ENCODE assay signal across 22 cellular contexts in the genomic region with DNA sequence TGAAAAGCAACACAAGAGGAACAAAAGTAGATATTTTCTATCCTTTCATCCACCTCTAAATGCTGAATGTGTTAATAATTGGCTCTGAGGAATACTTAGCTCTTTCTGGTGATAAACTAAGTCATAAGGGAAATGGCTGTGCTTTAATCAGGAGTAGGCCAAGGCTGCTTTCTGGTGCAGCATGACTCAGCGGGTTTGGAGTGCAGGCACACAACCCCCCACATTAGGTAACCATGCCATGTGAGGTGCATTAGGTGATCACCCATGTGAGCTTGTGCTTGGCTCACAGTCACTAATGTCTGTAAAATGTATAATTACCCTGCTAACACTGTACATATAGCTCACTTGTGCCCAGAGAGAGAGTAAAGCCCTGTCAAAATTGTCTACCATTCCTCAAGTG. TPM values are rescaled to one million over a fixed set of nuclear protein-coding genes. Genes with fewer than 3 reads are reported as not detected.
DNase-seq lines count a peak whose midpoint lies in the region; ATAC-seq, FAIRE-seq and TF ChIP-seq lines count a peak whose summit lies in the region.
"Had no signal": no experiment of that assay in that cellular context is flagged by ENCODE, and none has a peak within 500 bp of the region (broad histone marks: within the 10 kb centered on the region; RNA-seq: fewer than 3 reads in every experiment).

No MANE protein-coding gene starts in this region.

- H3K4me1 Mint-ChIP-seq in activated CD8-positive, alpha-beta T cell treated with anti-CD3 and anti-CD28 coated beads, Interleukin-2, amount 10 ng/mL, durations not matched to agents 7 days and 5 days (ENCODE audit: low read depth): peaks cover 3% of the 10 kb centered on the region
- no peaks in the 10 kb centered on the region for H3K4me1 Mint-ChIP-seq in T-cell

- H3K9ac ChIP-seq in GM12878 (ENCODE audit: control insufficient read depth, insufficient read depth, low read length): no peak overlapping the region
- H3K9ac ChIP-seq: BLaER1 treated with 17β-estradiol and CSF1 and Interleukin-3, amounts not matched to agents 10 nM and 100 nM had no signal

- CTCF ChIA-PET in GM12878 (lab: Yijun Ruan, JAX): no interaction called here
- CTCF ChIA-PET in activated CD8-positive, alpha-beta T cell treated with anti-CD3 and anti-CD28 coated beads, Interleukin-2, amount 10 ng/mL, durations not matched to agents 7 days and 5 days (lab: Charles Lee): interaction anchor here (1.1 kb wide), 1 partner anchor 18 kb away, joined by 3 read pairs; no protein-coding TSS in a partner anchor
- CTCF ChIA-PET in T-cell (lab: Charles Lee): no interaction called here

- intact Hi-C loops in left ventricle myocardium superior (cut with micrococcal nuclease): no loop called here
- intact Hi-C loops in GM12878 (cut with micrococcal nuclease; ENCODE audit: unreplicated experiment): no loop called here

- H3K4me1 ChIP-seq in right atrium auricular region (peaks cover 0 to 7% of the 10 kb centered on the region in 2 donors), GM12878 (ENCODE audit: control insufficient read depth, insufficient read depth, low read length) (no peaks in the 10 kb centered on the region)
- H3K4me1 ChIP-seq: BLaER1 treated with 17β-estradiol and CSF1 and Interleukin-3, amounts not matched to agents 10 nM and 100 nM; thyroid gland had no signal

- no peaks in the 10 kb centered on the region for H3K36me3 Mint-ChIP-seq in activated CD8-positive, alpha-beta T cell treated with anti-CD3 and anti-CD28 coated beads, Interleukin-2, amount 10 ng/mL, durations not matched to agents 7 days and 5 days (ENCODE audit: low read depth)
- no peaks in the 10 kb centered on the region for H3K36me3 Mint-ChIP-seq in T-cell

- no peak for TF ChIP-seq EP300 in GM12878 (IDR thresholded peaks at IDR 0.05; ENCODE audit: borderline replicate concordance in 1 of 2, control insufficient read depth in 1 of 2, low read depth in 2 of 2, low read length in 2 of 2)

- SMC1A ChIA-PET in GM12878 (lab: Charles Lee; ENCODE audit: uncharacterized antibody, unreplicated experiment): no interaction called here

- peak; percentile 21 for ATAC-seq in left ventricle myocardium superior
- ATAC-seq in GM12878: no peak
- no peak for ATAC-seq in activated CD8-positive, alpha-beta T cell treated with anti-CD3 and anti-CD28 coated beads, Interleukin-2, amount 10 ng/mL, durations not matched to agents 7 days and 5 days
- ATAC-seq in T-cell (replicated peaks in 1 of 4): no peak
- ATAC-seq in GM18858 (IDR thresholded peaks at IDR 0.05; ENCODE audit: unreplicated experiment): no peak
- ATAC-seq: HCT116, left cardiac atrium, mucosa of descending colon had no signal

- DNase-seq in left ventricle myocardium superior (no peak), right atrium auricular region (ENCODE audit: low spot score) (no peak), GM12878 (ENCODE audit: low read depth, low spot score) (no peak), fibroblast of villous mesenchyme (ENCODE audit: low read depth) (peak; percentile 28), SIG-M5 (lab: John Stamatoyannopoulos, UW) (no peak), T-cell (no peak)
- DNase-seq in activated CD8-positive, alpha-beta T cell treated with anti-CD3 and anti-CD28 coated beads, Interleukin-2, amount 10 ng/mL, durations not matched to agents 7 days and 5 days: no peak
- DNase-seq: activated T-cell treated with anti-CD3 and anti-CD28 coated beads, Interleukin-2, amount 50 U/mL, for 48 hours; brain microvascular endothelial cell; dorsolateral prefrontal cortex; left cardiac atrium; mucosa of descending colon; NCI-H187; Right ventricle myocardium superior; stimulated activated naive CD4-positive, alpha-beta T cell; thyroid gland had no signal

- no peaks in the 10 kb centered on the region for H3K79me2 ChIP-seq in GM12878 (ENCODE audit: control insufficient read depth, insufficient read depth, low read length)

- H3K27me3 ChIP-seq in right atrium auricular region (no peaks in the 10 kb centered on the region), GM12878 (replicated peaks in 1 of 2; ENCODE audit: control insufficient read depth in 2 of 2, insufficient read depth in 2 of 2, low read length in 1 of 2) (no peaks in the 10 kb centered on the region)
- H3K27me3 ChIP-seq: BLaER1 treated with 17β-estradiol and CSF1 and Interleukin-3, amounts not matched to agents 10 nM and 100 nM; brain microvascular endothelial cell; dorsolateral prefrontal cortex; neutrophil; thyroid gland had no signal

- H4K20me1 ChIP-seq in GM12878 (ENCODE audit: control insufficient read depth, insufficient read depth): no peaks in the 10 kb centered on the region
- H4K20me1 ChIP-seq: BLaER1 treated with 17β-estradiol and CSF1 and Interleukin-3, amounts not matched to agents 10 nM and 100 nM had no signal

- RAD21 ChIA-PET in GM12878 (lab: Charles Lee; ENCODE audit: unreplicated experiment): no interaction called here

- WGBS in GM12878 (ENCODE audit: insufficient coverage, insufficient replicate concordance, low lambda C conversion rate, missing lambda C conversion rate): 52% methylated on average over 1 of the region's 1 CpG

- H3K9me3 ChIP-seq in right atrium auricular region: no peaks in the 10 kb centered on the region
- no peaks in the 10 kb centered on the region for H3K9me3 ChIP-seq in GM12878 (replicated peaks; ENCODE audit: control insufficient read depth, insufficient read depth, low read length)
- H3K9me3 ChIP-seq: mucosa of descending colon, neutrophil, thyroid gland had no signal

- TF ChIP-seq RAD21 in GM12878 (IDR thresholded peaks at IDR 0.05; ENCODE audit: insufficient read depth, low read depth, low read length): no peak

- in situ Hi-C loops in GM12878 (cut with MboI): no loop called here

- H3K27ac ChIP-seq in right atrium auricular region (no peak overlapping the region), GM12878 (ENCODE audit: control insufficient read depth, insufficient read depth) (no peak overlapping the region)
- H3K27ac ChIP-seq: BLaER1 treated with 17β-estradiol and CSF1 and Interleukin-3, amounts not matched to agents 10 nM and 100 nM; brain microvascular endothelial cell; dorsolateral prefrontal cortex; neutrophil; thyroid gland had no signal

- H3K36me3 ChIP-seq in right atrium auricular region (no peaks in the 10 kb centered on the region), GM12878 (ENCODE audit: control insufficient read depth in 2 of 2, insufficient read depth in 2 of 2, low read length in 1 of 2) (no peaks in the 10 kb centered on the region)
- H3K36me3 ChIP-seq: BLaER1 treated with 17β-estradiol and CSF1 and Interleukin-3, amounts not matched to agents 10 nM and 100 nM; brain microvascular endothelial cell; neutrophil; thyroid gland had no signal

- H3K4me3 ChIP-seq in right atrium auricular region (no peak overlapping the region), GM12878 (no peak overlapping the region), fibroblast of villous mesenchyme (ENCODE audit: low read depth, low read length) (no peak overlapping the region)
- H3K4me3 ChIP-seq: BLaER1 treated with 17β-estradiol and CSF1 and Interleukin-3, amounts not matched to agents 10 nM and 100 nM; dorsolateral prefrontal cortex; mucosa of descending colon; thyroid gland had no signal

- POLR2A ChIA-PET in GM12878 (lab: Charles Lee) (no interaction called here), T-cell (lab: Charles Lee) (no interaction called here)
- POLR2A ChIA-PET in activated CD8-positive, alpha-beta T cell treated with anti-CD3 and anti-CD28 coated beads, Interleukin-2, amount 10 ng/mL, durations not matched to agents 7 days and 5 days (lab: Charles Lee): no interaction called here

- H3K9me3 Mint-ChIP-seq in activated CD8-positive, alpha-beta T cell treated with anti-CD3 and anti-CD28 coated beads, Interleukin-2, amount 10 ng/mL, durations not matched to agents 7 days and 5 days (ENCODE audit: insufficient read depth): no peaks in the 10 kb centered on the region
- H3K9me3 Mint-ChIP-seq in T-cell: peaks cover 4 to 10% (median 8%) of the 10 kb centered on the region in 3 donors

- H3K4me2 ChIP-seq in GM12878 (ENCODE audit: control insufficient read depth, insufficient read depth): no peak overlapping the region
- H3K4me2 ChIP-seq: BLaER1 treated with 17β-estradiol and CSF1 and Interleukin-3, amounts not matched to agents 10 nM and 100 nM had no signal

- no peak overlapping the region for H3K4me3 Mint-ChIP-seq in activated CD8-positive, alpha-beta T cell treated with anti-CD3 and anti-CD28 coated beads, Interleukin-2, amount 10 ng/mL, durations not matched to agents 7 days and 5 days
- no peak overlapping the region for H3K4me3 Mint-ChIP-seq in T-cell
- H3K4me3 Mint-ChIP-seq: activated naive CD8-positive, alpha-beta T cell; T-helper 1 cell treated with Interleukin-12 subunit alpha and Interleukin-12 subunit beta and Interleukin-4 antibody, amounts not matched to agents 30 μg/mL and 1 μg/mL, for 36 hours had no signal

- no peak for TF ChIP-seq POLR2A in GM12878 (IDR thresholded peaks at IDR 0.05; ENCODE audit: low read depth, low read length)

- TF ChIP-seq CTCF in right atrium auricular region (IDR thresholded peaks at IDR 0.05) (no peak), GM12878 (IDR thresholded peaks at IDR 0.05 in 2 of 3, conservative IDR thresholded peaks at IDR 0.05 in 1 of 3; ENCODE audit: control insufficient read depth in 2 of 3, extremely low read depth in 1 of 3, insufficient read depth in 1 of 3, low read depth in 3 of 3, low read length in 3 of 3) (no peak), fibroblast of villous mesenchyme (IDR thresholded peaks at IDR 0.05; ENCODE audit: insufficient read depth, low read depth, low read length) (no peak)

- FAIRE-seq in GM12878 (lab: Jason Lieb, UNC): no peak

- no peaks in the 10 kb centered on the region for H3K27me3 Mint-ChIP-seq in activated CD8-positive, alpha-beta T cell treated with anti-CD3 and anti-CD28 coated beads, Interleukin-2, amount 10 ng/mL, durations not matched to agents 7 days and 5 days (ENCODE audit: low read depth)
- H3K27me3 Mint-ChIP-seq in T-cell: peaks cover under 1% of the 10 kb centered on the region in 2 donors
- H3K27me3 Mint-ChIP-seq: activated naive CD8-positive, alpha-beta T cell had no signal

- BruUV-seq in GM12878 (replicated peaks; lab: Mats Ljungman, UMichigan): no TSS peak

- H2AFZ ChIP-seq in GM12878 (ENCODE audit: control insufficient read depth, low read depth, low read length): no peak overlapping the region

- no peak overlapping the region for H3K27ac Mint-ChIP-seq in activated CD8-positive, alpha-beta T cell treated with anti-CD3 and anti-CD28 coated beads, Interleukin-2, amount 10 ng/mL, durations not matched to agents 7 days and 5 days
- H3K27ac Mint-ChIP-seq in T-cell: no peak overlapping the region
- H3K27ac Mint-ChIP-seq: activated naive CD8-positive, alpha-beta T cell; T-helper 1 cell treated with Interleukin-12 subunit alpha and Interleukin-12 subunit beta and Interleukin-4 antibody, amounts not matched to agents 30 μg/mL and 1 μg/mL, for 36 hours had no signal

RNA-seq across cellular contexts. Expression of a gene that starts 57.2 kb away (rescaled TPM):
- total RNA-seq in left ventricle myocardium superior (19.4 TPM), right atrium auricular region (10 to 100 TPM; 16.2 to 20.1 TPM), GM12878 (2014; rRNA removed) (16.3 TPM in 2 replicates), GM12878 (2014; rRNA removed; fragmentation: Illumina TruSeq; extraction: Trizol) (15.0 and 16.8 TPM in 2 replicates), GM12878 (2021) (19.0 and 20.3 TPM in 2 replicates), fibroblast of villous mesenchyme (27.4 and 29.4 TPM in 2 replicates), T-cell (10 to 100 TPM; 22.6 to 31.1 (median 23.9) TPM)
- total RNA-seq in GM12878 (2013; cell fraction: nucleolus; rRNA removed): 26.0 and 27.9 TPM in 2 replicates
- 5.1 TPM for polyA plus RNA-seq in GM12878 (2011; ENCODE audit: low read depth)
- polyA plus RNA-seq in GM12878 (2011; rRNA removed) (14.6 and 17.6 TPM in 2 replicates), GM12878 (2014; fragmentation: Illumina TruSeq; extraction: Trizol) (11.0 and 12.1 TPM in 2 replicates), GM12878 (2014; fragmentation: Nextera tagmentation; extraction: Ambion mirVana) (1 to 10 TPM; 4.4 to 4.6 TPM), GM12878 (2014; rRNA removed) (7.5 and 9.1 TPM in 2 replicates), GM12878 (2016; fragmentation: Nextera tagmentation; extraction: Ambion mirVana) (10 to 100 TPM; 14.7 to 17.7 TPM)
- 10.0 and 10.7 TPM in 2 replicates for polyA plus RNA-seq in GM12878 (2011; cell fraction: cytosol; rRNA removed)
- 7.2 and 7.6 TPM in 2 replicates for polyA plus RNA-seq in GM12878 (2011; cell fraction: nucleus; rRNA removed)
- polyA plus RNA-seq in GM12878 (2012): 7.8 TPM in 2 replicates
- polyA minus RNA-seq in GM12878 (2011; rRNA and poly(A)+ RNA removed): 37.0 and 43.3 TPM in 2 replicates
- 14.0 and 15.2 TPM in 2 replicates for polyA minus RNA-seq in GM12878 (2011; cell fraction: cytosol; rRNA and poly(A)+ RNA removed)
- polyA minus RNA-seq in GM12878 (2011; cell fraction: nucleus; rRNA and poly(A)+ RNA removed): 24.4 and 37.7 TPM in 2 replicates
- 10 to 100 TPM; 22.0 to 22.6 TPM for total RNA-seq in activated CD8-positive, alpha-beta T cell treated with anti-CD3 and anti-CD28 coated beads, Interleukin-2, amount 10 ng/mL, durations not matched to agents 7 days and 5 days
